ENCODE assay signal across 9 cellular contexts in the genomic region with DNA sequence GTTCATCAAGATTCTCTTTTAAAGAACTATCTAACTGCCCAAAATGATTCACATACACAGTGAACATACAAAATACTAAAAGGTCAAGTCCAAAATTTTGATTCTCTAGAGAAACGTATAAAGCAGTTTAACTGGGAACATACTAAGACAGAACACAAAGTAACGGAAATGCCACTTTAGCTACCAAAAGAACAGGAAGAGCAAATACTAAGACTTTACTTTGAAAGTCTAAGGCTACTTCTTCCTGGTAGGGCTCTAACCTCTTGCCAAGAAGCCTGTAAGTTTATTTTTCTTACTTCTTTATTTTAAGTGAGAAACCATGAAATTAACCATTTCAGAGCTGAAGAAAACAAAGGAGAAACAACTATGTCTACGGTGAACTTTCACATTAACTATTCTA. TPM values are rescaled to one million over a fixed set of nuclear protein-coding genes. Genes with fewer than 3 reads are reported as not detected.
DNase-seq lines count a peak whose midpoint lies in the region; ATAC-seq and TF ChIP-seq lines count a peak whose summit lies in the region.
"Had no signal": no experiment of that assay in that cellular context is flagged by ENCODE, and none has a peak within 500 bp of the region (broad histone marks: within the 10 kb centered on the region; RNA-seq: fewer than 3 reads in every experiment).

No MANE protein-coding gene starts in this region.

- peaks cover 36% of the 10 kb centered on the region for H3K36me3 Mint-ChIP-seq in HFFc6 (ENCODE audit: low read depth)
- H3K36me3 Mint-ChIP-seq in activated CD4-positive, alpha-beta memory T cell treated with anti-CD3 and anti-CD28 coated beads for 36 hours: peaks cover 39% of the 10 kb centered on the region
- peaks cover 64% of the 10 kb centered on the region for H3K36me3 Mint-ChIP-seq in stimulated activated effector memory CD8-positive, alpha-beta T cell treated with anti-CD3 and anti-CD28 coated beads, Interleukin-12 subunit alpha, Interleukin-12 subunit beta, amount 100 ng/mL, for 72 hours

- peak; percentile 41 for ATAC-seq in stimulated activated effector memory CD8-positive, alpha-beta T cell treated with anti-CD3 and anti-CD28 coated beads, Interleukin-12 subunit alpha, Interleukin-12 subunit beta, amount 100 ng/mL, for 72 hours
- ATAC-seq in GM21737 (IDR thresholded peaks at IDR 0.05; ENCODE audit: unreplicated experiment) (no peak), GM18858 (IDR thresholded peaks at IDR 0.05; ENCODE audit: unreplicated experiment) (no peak)

- no peak for TF ChIP-seq CTCF in HFFc6 (IDR thresholded peaks at IDR 0.05)

- CTCF ChIA-PET in activated CD4-positive, alpha-beta memory T cell treated with anti-CD3 and anti-CD28 coated beads for 36 hours (lab: Charles Lee): no interaction called here

- peak overlapping the region; percentile 37 for H3K4me3 Mint-ChIP-seq in HFFc6
- peak overlapping the region; percentile 70 for H3K4me3 Mint-ChIP-seq in activated CD4-positive, alpha-beta memory T cell treated with anti-CD3 and anti-CD28 coated beads for 36 hours
- peak overlapping the region; percentile 99 for H3K4me3 Mint-ChIP-seq in stimulated activated effector memory CD8-positive, alpha-beta T cell treated with anti-CD3 and anti-CD28 coated beads, Interleukin-12 subunit alpha, Interleukin-12 subunit beta, amount 100 ng/mL, for 72 hours

- H3K27me3 Mint-ChIP-seq in HFFc6 (ENCODE audit: insufficient read depth): no peaks in the 10 kb centered on the region
- no peaks in the 10 kb centered on the region for H3K27me3 Mint-ChIP-seq in activated CD4-positive, alpha-beta memory T cell treated with anti-CD3 and anti-CD28 coated beads for 36 hours

- H3K27ac Mint-ChIP-seq in HFFc6: peak overlapping the region; percentile 91
- H3K27ac Mint-ChIP-seq in activated CD4-positive, alpha-beta memory T cell treated with anti-CD3 and anti-CD28 coated beads for 36 hours: peak overlapping the region; percentile 88
- peak overlapping the region; percentile 97 for H3K27ac Mint-ChIP-seq in stimulated activated effector memory CD8-positive, alpha-beta T cell treated with anti-CD3 and anti-CD28 coated beads, Interleukin-12 subunit alpha, Interleukin-12 subunit beta, amount 100 ng/mL, for 72 hours

- H3K4me1 Mint-ChIP-seq in HFFc6 (ENCODE audit: low read depth): peaks cover 82% of the 10 kb centered on the region
- peaks cover 67% of the 10 kb centered on the region for H3K4me1 Mint-ChIP-seq in activated CD4-positive, alpha-beta memory T cell treated with anti-CD3 and anti-CD28 coated beads for 36 hours (ENCODE audit: low read depth)
- peaks cover 51% of the 10 kb centered on the region for H3K4me1 Mint-ChIP-seq in stimulated activated effector memory CD8-positive, alpha-beta T cell treated with anti-CD3 and anti-CD28 coated beads, Interleukin-12 subunit alpha, Interleukin-12 subunit beta, amount 100 ng/mL, for 72 hours

- no peak for DNase-seq in HFFc6
- DNase-seq in activated CD4-positive, alpha-beta memory T cell treated with anti-CD3 and anti-CD28 coated beads for 36 hours: no peak
- DNase-seq in globus pallidus (ENCODE audit: low spot score): peak; percentile 42
- DNase-seq in stimulated activated effector memory CD8-positive, alpha-beta T cell treated with anti-CD3 and anti-CD28 coated beads, Interleukin-12 subunit alpha, Interleukin-12 subunit beta, amount 100 ng/mL, for 72 hours (ENCODE audit: low spot score in 2 of 2): no peak
- no peak for DNase-seq in NCI-H2196 (lab: John Stamatoyannopoulos, UW; ENCODE audit: unreplicated experiment)
- DNase-seq: aorta; stimulated activated CD4-positive, alpha-beta T cell treated with anti-CD3 and anti-CD28 coated beads, Interleukin-15, amount 100 ng/mL, for 24 hours had no signal

- POLR2A ChIA-PET in activated CD4-positive, alpha-beta memory T cell treated with anti-CD3 and anti-CD28 coated beads for 36 hours (lab: Charles Lee): no interaction called here

- no peaks in the 10 kb centered on the region; the same call in 1 of the 2 replicates for H3K9me3 Mint-ChIP-seq in HFFc6
- H3K9me3 Mint-ChIP-seq in activated CD4-positive, alpha-beta memory T cell treated with anti-CD3 and anti-CD28 coated beads for 36 hours: no peaks in the 10 kb centered on the region
- no peaks in the 10 kb centered on the region for H3K9me3 Mint-ChIP-seq in stimulated activated effector memory CD8-positive, alpha-beta T cell treated with anti-CD3 and anti-CD28 coated beads, Interleukin-12 subunit alpha, Interleukin-12 subunit beta, amount 100 ng/mL, for 72 hours

- intact Hi-C loops in activated CD4-positive, alpha-beta memory T cell treated with anti-CD3 and anti-CD28 coated beads for 36 hours (cut with micrococcal nuclease): no loop called here

RNA-seq across cellular contexts. Expression of a gene that starts 6.2 kb away (rescaled TPM):
- 100 to 1,000 TPM; 193 to 267 (median 244) TPM for total RNA-seq in HFFc6 (2021; fragmentation: NEBNext Ultra II Directional; extraction: Animal tissue kit (Norgen Biotek cat#: 25700))
- total RNA-seq in activated CD4-positive, alpha-beta memory T cell treated with anti-CD3 and anti-CD28 coated beads for 36 hours: 10 to 100 TPM; 75.9 to 90.4 TPM

Comparison
In these comparisons a context has a peak if more than half of its experiments do, and no peak if none do; other contexts are left out.
1. H3K4me3 Mint-ChIP-seq: peak in every context shown above with its lines; median percentile 99 in stimulated activated effector memory CD8-positive, alpha-beta T cell treated with anti-CD3 and anti-CD28 coated beads, Interleukin-12 subunit alpha, Interleukin-12 subunit beta, amount 100 ng/mL, for 72 hours; 70 in activated CD4-positive, alpha-beta memory T cell treated with anti-CD3 and anti-CD28 coated beads for 36 hours; 37 in HFFc6.